ENCODE assay signal across 17 cellular contexts in the genomic region with DNA sequence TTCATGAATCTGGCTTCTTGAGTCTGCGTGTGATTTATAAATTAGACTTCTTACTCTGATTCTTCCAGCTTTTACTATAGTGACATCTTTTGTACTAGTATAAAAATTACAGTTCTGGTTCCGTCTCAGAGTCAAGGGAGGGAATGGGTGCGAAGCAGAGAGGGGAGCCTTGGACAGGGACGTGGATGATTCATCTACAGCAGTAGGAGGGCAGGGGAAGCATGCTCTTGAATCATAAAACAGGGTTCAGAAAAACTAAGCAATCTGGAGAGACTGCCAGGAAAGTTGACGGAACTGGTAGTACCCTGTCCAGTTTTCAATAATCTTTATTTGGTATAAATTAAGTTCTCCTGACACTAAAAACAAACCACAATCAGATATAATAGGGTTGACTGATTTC. TPM values are rescaled to one million over a fixed set of nuclear protein-coding genes. Genes with fewer than 3 reads are reported as not detected.
"Had no signal": no experiment of that assay in that cellular context is flagged by ENCODE, and none has a peak within 500 bp of the region (broad histone marks: within the 10 kb centered on the region; RNA-seq: fewer than 3 reads in every experiment).

No MANE protein-coding gene starts in this region.

- H3K4me3 ChIP-seq: colonic mucosa, lower lobe of right lung, thyroid gland had no signal

- H3K4me1 ChIP-seq: colonic mucosa, foreskin keratinocyte, lower lobe of right lung, thyroid gland had no signal

- DNase-seq: activated B cell treated with CpG ODN at 0.5 μM for 24 hours; activated CD4-positive, alpha-beta memory T cell treated with anti-CD3 and anti-CD28 coated beads for 36 hours; activated CD4-positive, alpha-beta T cell treated with anti-CD3 and anti-CD28 coated beads for 4 hours; activated CD8-positive, alpha-beta memory T cell treated with anti-CD3 and anti-CD28 coated beads, Interleukin-2, amount 10 ng/mL, durations not matched to agents 7 days and 5 days; activated naive CD8-positive, alpha-beta T cell treated with anti-CD3 and anti-CD28 coated beads for 36 hours; amniotic stem cell; colonic mucosa; foreskin keratinocyte; hippocampal formation; left cardiac atrium; lower lobe of right lung; natural killer cell; posterior cingulate gyrus; retina; stimulated activated naive CD4-positive, alpha-beta T cell; thyroid gland had no signal

- H3K27ac ChIP-seq: colonic mucosa, foreskin keratinocyte, lower lobe of right lung, neutrophil, thyroid gland had no signal

- H3K27me3 ChIP-seq: colonic mucosa, foreskin keratinocyte, neutrophil, thyroid gland had no signal

- ATAC-seq: activated CD8-positive, alpha-beta memory T cell treated with anti-CD3 and anti-CD28 coated beads, Interleukin-2, amount 10 ng/mL, durations not matched to agents 7 days and 5 days; foreskin keratinocyte; left cardiac atrium; lower lobe of right lung; natural killer cell had no signal

- H3K36me3 ChIP-seq: colonic mucosa, lower lobe of right lung, neutrophil, thyroid gland had no signal

- H3K9me3 ChIP-seq: colonic mucosa, lower lobe of right lung, neutrophil, thyroid gland had no signal

RNA-seq across cellular contexts. Expression of gene ITGA8, which starts 58.1 kb away (rescaled TPM):
- total RNA-seq: activated B cell treated with CpG ODN at 0.5 μM for 24 hours; activated CD4-positive, alpha-beta memory T cell treated with anti-CD3 and anti-CD28 coated beads for 36 hours; activated CD8-positive, alpha-beta memory T cell treated with anti-CD3 and anti-CD28 coated beads, Interleukin-2, amount 10 ng/mL, durations not matched to agents 7 days and 5 days; activated naive CD8-positive, alpha-beta T cell treated with anti-CD3 and anti-CD28 coated beads for 36 hours; foreskin keratinocyte; natural killer cell had no signal
- polyA plus RNA-seq: foreskin keratinocyte had no signal
